Comparison of ENCODE assay signal across 12 cellular contexts in genomic region chr1:26734501-26735058, GRCh38. TPM values are rescaled to one million over a fixed set of nuclear protein-coding genes. Genes with fewer than 3 reads are reported as not detected.
A peak's percentile ranks its signal among the peaks of the same experiment; 100 is the strongest.
DNase-seq lines count a peak whose midpoint lies in the region; ATAC-seq, FAIRE-seq and TF ChIP-seq lines count a peak whose summit lies in the region.
"Had no signal": no experiment of that assay in that cellular context is flagged by ENCODE, and none has a peak within 500 bp of the region (broad histone marks: within the 10 kb centered on the region; RNA-seq: fewer than 3 reads in every experiment).

No MANE protein-coding gene starts in this region.

- no peak for TF ChIP-seq CTCF in IMR-90 (conservative IDR thresholded peaks at IDR 0.05; ENCODE audit: low read depth, low read length)
- no peak for TF ChIP-seq CTCF in K562 (IDR thresholded peaks at IDR 0.05 in 2 of 3, conservative IDR thresholded peaks at IDR 0.05 in 1 of 3; ENCODE audit: insufficient read depth in 2 of 3, low read depth in 1 of 3, low read length in 3 of 3)
- TF ChIP-seq CTCF in hepatocyte (IDR thresholded peaks at IDR 0.05; ENCODE audit: poor library complexity), result no peak

- no peak overlapping the region for H3K56ac ChIP-seq in IMR-90 (ENCODE audit: extremely low read depth, insufficient read depth, low read length)

- BruUV-seq in IMR-90 (replicated peaks; lab: Mats Ljungman, UMichigan), result no TSS peak
- TSS peak; percentile 20 for BruUV-seq in K562 (replicated peaks; lab: Mats Ljungman, UMichigan)

- H3K23ac ChIP-seq in IMR-90 (ENCODE audit: low read depth, low read length), result no peak overlapping the region

- no peak for DNase-seq in T-helper 1 cell
- DNase-seq in IMR-90, result no peak
- no peak for DNase-seq in K562 (ENCODE audit: extremely low read depth in 1 of 4, low spot score in 3 of 4)
- DNase-seq in natural killer cell treated with Interleukin-12 subunit alpha and Interleukin-12 subunit beta and Interleukin-15 and Interleukin-18, amount 100 ng/mL, for 72 hours (ENCODE audit: low spot score), result no peak
- DNase-seq in NCI-H2196 treated with DMSO at 0.1 percent for 48 hours (lab: John Stamatoyannopoulos, UW; ENCODE audit: unreplicated experiment), result no peak
- DNase-seq in hepatocyte (ENCODE audit: low spot score), result no peak
- DNase-seq in nucleus accumbens (lab: John Stamatoyannopoulos, UW), result no peak
- DNase-seq: 8988T, lower lobe of right lung, NCI-H2171, occipital lobe had no signal

- H3K27me3 ChIP-seq in IMR-90 (ENCODE audit: control insufficient read depth, insufficient read depth, low read length) (no peaks in the 10 kb centered on the region), K562 (ENCODE audit: control insufficient read depth in 2 of 2, insufficient read depth in 2 of 2, low read length in 2 of 2) (no peaks in the 10 kb centered on the region), hepatocyte (no peaks in the 10 kb centered on the region)

- CTCF ChIA-PET in IMR-90 (lab: Yijun Ruan, JAX), result no interaction called here
- CTCF ChIA-PET in K562 (lab: Yijun Ruan, JAX; ENCODE audit: low intra/inter-chr PET ratio), result no interaction called here

- no peak overlapping the region for H3K14ac ChIP-seq in IMR-90 (replicated peaks; ENCODE audit: low read depth, low read length)

- H3K27me3 Mint-ChIP-seq in T-helper 1 cell treated with Interleukin-12 subunit alpha and Interleukin-12 subunit beta and Interleukin-4 antibody, amounts not matched to agents 30 μg/mL and 1 μg/mL, for 36 hours (ENCODE audit: low read depth), result no peaks in the 10 kb centered on the region
- no peaks in the 10 kb centered on the region for H3K27me3 Mint-ChIP-seq in natural killer cell treated with Interleukin-12 subunit alpha and Interleukin-12 subunit beta and Interleukin-15 and Interleukin-18, amount 100 ng/mL, for 72 hours

- H2BK15ac ChIP-seq in IMR-90 (ENCODE audit: low read depth, low read length), result no peak overlapping the region

- no peak for ATAC-seq in IMR-90 (ENCODE audit: low read depth)
- ATAC-seq in K562, result no peak
- ATAC-seq in natural killer cell treated with Interleukin-12 subunit alpha and Interleukin-12 subunit beta and Interleukin-15 and Interleukin-18, amount 100 ng/mL, for 72 hours, result no peak

- no peaks in the 10 kb centered on the region for H3K9me3 Mint-ChIP-seq in T-helper 1 cell treated with Interleukin-12 subunit alpha and Interleukin-12 subunit beta and Interleukin-4 antibody, amounts not matched to agents 30 μg/mL and 1 μg/mL, for 36 hours
- no peaks in the 10 kb centered on the region for H3K9me3 Mint-ChIP-seq in natural killer cell treated with Interleukin-12 subunit alpha and Interleukin-12 subunit beta and Interleukin-15 and Interleukin-18, amount 100 ng/mL, for 72 hours

- H3K4me1 ChIP-seq in IMR-90 (ENCODE audit: control insufficient read depth, insufficient read depth, low read length) (peaks cover 23% of the 10 kb centered on the region), K562 (replicated peaks in 1 of 2; ENCODE audit: control insufficient read depth in 2 of 2, insufficient read depth in 2 of 2, low read length in 2 of 2) (peaks cover 0 to 5% of the 10 kb centered on the region in 2 experiments; a peak in 2 of 5 replicates), hepatocyte (ENCODE audit: insufficient read depth) (peaks cover 5% of the 10 kb centered on the region)

- H3K27ac Mint-ChIP-seq in T-helper 1 cell treated with Interleukin-12 subunit alpha and Interleukin-12 subunit beta and Interleukin-4 antibody, amounts not matched to agents 30 μg/mL and 1 μg/mL, for 36 hours, result peak overlapping the region; percentile 55
- peak overlapping the region in 1 of 2 donors; percentile 69 for H3K27ac Mint-ChIP-seq in natural killer cell treated with Interleukin-12 subunit alpha and Interleukin-12 subunit beta and Interleukin-15 and Interleukin-18, amount 100 ng/mL, for 72 hours

- H3K4me3 Mint-ChIP-seq in T-helper 1 cell treated with Interleukin-12 subunit alpha and Interleukin-12 subunit beta and Interleukin-4 antibody, amounts not matched to agents 30 μg/mL and 1 μg/mL, for 36 hours, result no peak overlapping the region
- peak overlapping the region; percentile 12 for H3K4me3 Mint-ChIP-seq in natural killer cell treated with Interleukin-12 subunit alpha and Interleukin-12 subunit beta and Interleukin-15 and Interleukin-18, amount 100 ng/mL, for 72 hours

- TF ChIP-seq RAD21 in IMR-90 (IDR thresholded peaks at IDR 0.05; ENCODE audit: low read length), result no peak
- TF ChIP-seq RAD21 in K562 (CRISPR knock-in tag; conservative IDR thresholded peaks at IDR 0.05 in 1 of 2, IDR thresholded peaks at IDR 0.05 in 1 of 2), result no peak

- intact Hi-C loops in IMR-90 (cut with micrococcal nuclease) (loop anchor here (5.0 kb wide), 1 partner anchor 33 kb away; no protein-coding TSS in a partner anchor), K562 (cut with micrococcal nuclease) (no loop called here)

- H3K9me3 ChIP-seq in IMR-90 (ENCODE audit: control insufficient read depth, insufficient read depth, low read length) (no peaks in the 10 kb centered on the region), K562 (replicated peaks; ENCODE audit: control insufficient read depth, insufficient read depth, low read depth, low read length) (no peaks in the 10 kb centered on the region), hepatocyte (ENCODE audit: low read depth) (no peaks in the 10 kb centered on the region)
- H3K9me3 ChIP-seq: lower lobe of right lung had no signal

- H3K79me2 ChIP-seq in K562 (ENCODE audit: control insufficient read depth, insufficient read depth, low read length) (peaks cover 68% of the 10 kb centered on the region), hepatocyte (peaks cover 98% of the 10 kb centered on the region)

- H2AFZ ChIP-seq in IMR-90 (replicated peaks; ENCODE audit: low read length, poor library complexity), result no peak overlapping the region
- H2AFZ ChIP-seq in K562 (ENCODE audit: low read depth, low read length), result no peak overlapping the region
- no peak overlapping the region for H2AFZ ChIP-seq in hepatocyte

- H3K9me1 ChIP-seq in IMR-90 (ENCODE audit: insufficient read depth, low read length), result peaks cover 34% of the 10 kb centered on the region
- H3K9me1 ChIP-seq in K562 (ENCODE audit: control insufficient read depth, insufficient read depth, low read length), result no peaks in the 10 kb centered on the region

- in situ Hi-C loops in IMR-90 (cut with MboI; ENCODE audit: low sequenced_read_pairs) (no loop called here), K562 (cut with MboI) (no loop called here)

- 0 out of 2 replicates have a peak overlapping the region, but pooled peaks have one; percentile 6 for H2BK20ac ChIP-seq in IMR-90 (ENCODE audit: low read depth, low read length)

- H3K4me2 ChIP-seq in IMR-90 (ENCODE audit: low read depth, low read length) (no peak overlapping the region), K562 (ENCODE audit: insufficient read depth, low read length) (no peak overlapping the region), hepatocyte (no peak overlapping the region)

- no CpG with 5 or more reads among the region's 4 CpGs for WGBS in IMR-90 (ENCODE audit: extremely low coverage in 2 of 2, insufficient read length in 1 of 2), 2 experiments
- 78% methylated on average over 4 of the region's 4 CpGs for WGBS in K562 (ENCODE audit: insufficient coverage, low coverage, missing lambda C conversion rate)
- WGBS in hepatocyte (ENCODE audit: low lambda C conversion rate, missing lambda C conversion rate), result 90% methylated on average over 4 of the region's 4 CpGs

- POLR2A ChIA-PET in IMR-90 (lab: Charles Lee; ENCODE audit: unreplicated experiment) (no interaction called here), K562 (lab: Yijun Ruan, JAX) (interaction anchor here (14.8 kb wide), 1 partner anchor 27 kb away, joined by 301 read pairs; the partner anchor contains the start of gene ARID1A)

- TF ChIP-seq POLR2A in IMR-90 (IDR thresholded peaks at IDR 0.05; ENCODE audit: low read depth, low read length) (no peak), K562 (conservative IDR thresholded peaks at IDR 0.05) (no peak)

- peak overlapping the region; percentile 60; the same call in 1 of the 2 replicates for H2BK120ac ChIP-seq in IMR-90 (ENCODE audit: low read depth, low read length)

- FAIRE-seq in K562 (lab: Jason Lieb, UNC), result no peak

- no peak for TF ChIP-seq EP300 in K562 (IDR thresholded peaks at IDR 0.05; ENCODE audit: low read length)

- peak overlapping the region; percentile 41; the same call in 1 of the 2 replicates for H3K18ac ChIP-seq in IMR-90 (ENCODE audit: low read depth, low read length)

- dilution Hi-C loops in IMR-90 (cut with HindIII; ENCODE audit: low sequenced_read_pairs, unreplicated experiment), result no loop called here

- H3K9ac ChIP-seq in IMR-90 (ENCODE audit: low read depth, low read length), result no peak overlapping the region
- no peak overlapping the region for H3K9ac ChIP-seq in K562 (ENCODE audit: insufficient read depth in 1 of 2, low read depth in 2 of 2, low read length in 2 of 2)

- no peak overlapping the region for H2AK9ac ChIP-seq in IMR-90 (replicated peaks; ENCODE audit: low read depth, low read length, poor library complexity)

- H4K8ac ChIP-seq in IMR-90 (ENCODE audit: low read depth in 2 of 2, low read length in 2 of 2), result peak overlapping the region in 1 of 2 experiments; percentile 6; a peak in 1 of 4 replicates

- H3K4ac ChIP-seq in IMR-90 (ENCODE audit: low read depth, low read length), result peak overlapping the region; percentile 14; the same call in 1 of the 2 replicates

- H3K79me1 ChIP-seq in IMR-90 (ENCODE audit: low read depth in 1 of 2, low read length in 2 of 2), result peaks cover 44 to 80% of the 10 kb centered on the region in 2 experiments

- no peak overlapping the region for H4K91ac ChIP-seq in IMR-90 (ENCODE audit: insufficient read depth, low read depth, low read length)

- H3K4me3 ChIP-seq in IMR-90 (ENCODE audit: insufficient read depth, low read depth, low read length) (no peak overlapping the region), K562 (no peak overlapping the region), hepatocyte (no peak overlapping the region)
- H3K4me3 ChIP-seq: lower lobe of right lung had no signal

- peaks cover 40% of the 10 kb centered on the region for H3K36me3 Mint-ChIP-seq in T-helper 1 cell treated with Interleukin-12 subunit alpha and Interleukin-12 subunit beta and Interleukin-4 antibody, amounts not matched to agents 30 μg/mL and 1 μg/mL, for 36 hours (ENCODE audit: low read depth)
- H3K36me3 Mint-ChIP-seq in natural killer cell treated with Interleukin-12 subunit alpha and Interleukin-12 subunit beta and Interleukin-15 and Interleukin-18, amount 100 ng/mL, for 72 hours, result peaks cover 39% of the 10 kb centered on the region

- H3K4me1 Mint-ChIP-seq in T-helper 1 cell treated with Interleukin-12 subunit alpha and Interleukin-12 subunit beta and Interleukin-4 antibody, amounts not matched to agents 30 μg/mL and 1 μg/mL, for 36 hours (ENCODE audit: low read depth), result peaks cover 46% of the 10 kb centered on the region
- H3K4me1 Mint-ChIP-seq in natural killer cell treated with Interleukin-12 subunit alpha and Interleukin-12 subunit beta and Interleukin-15 and Interleukin-18, amount 100 ng/mL, for 72 hours (ENCODE audit: low read depth in 2 of 2), result peaks cover 53 to 58% of the 10 kb centered on the region in 2 donors

- no peak overlapping the region for H2AK5ac ChIP-seq in IMR-90 (ENCODE audit: low read depth, low read length)

- H2BK5ac ChIP-seq in IMR-90 (ENCODE audit: low read depth, low read length, poor library complexity, severe bottlenecking), result no peak overlapping the region

- H3K27ac ChIP-seq in IMR-90 (ENCODE audit: insufficient read depth, low read length) (no peak overlapping the region), K562 (ENCODE audit: extremely low read depth, low read depth, low read length) (no peak overlapping the region), hepatocyte (no peak overlapping the region)
- H3K27ac ChIP-seq: lower lobe of right lung had no signal

- H3K9me2 ChIP-seq in hepatocyte (replicated peaks; ENCODE audit: insufficient read depth), result no peaks in the 10 kb centered on the region

- H4K5ac ChIP-seq in IMR-90 (ENCODE audit: low read depth, low read length), result no peak overlapping the region; the same call in 1 of the 2 replicates

- peaks cover 58% of the 10 kb centered on the region for H4K20me1 ChIP-seq in IMR-90 (ENCODE audit: insufficient read depth, low read length)
- H4K20me1 ChIP-seq in K562 (replicated peaks; ENCODE audit: control insufficient read depth, insufficient read depth, low read length), result no peaks in the 10 kb centered on the region
- H4K20me1 ChIP-seq in hepatocyte (ENCODE audit: insufficient read depth, poor library complexity, severe bottlenecking), result peaks cover 46% of the 10 kb centered on the region

- H3K36me3 ChIP-seq in IMR-90 (ENCODE audit: control insufficient read depth, insufficient read depth, low read length) (peaks cover 53% of the 10 kb centered on the region), K562 (ENCODE audit: control insufficient read depth, insufficient read depth, low read length) (peaks cover 90% of the 10 kb centered on the region), hepatocyte (replicated peaks; ENCODE audit: insufficient read depth, low read depth) (peaks cover 11% of the 10 kb centered on the region)

RNA-seq across cellular contexts. Expression of gene ARID1A, which starts 38.8 kb away (rescaled TPM):
- total RNA-seq in IMR-90 (2012; rRNA removed) (14.0 and 16.7 TPM in 2 replicates), K562 (2014; rRNA removed) (22.1 and 28.9 TPM in 2 replicates), K562 (2014; rRNA removed; fragmentation: Illumina TruSeq; extraction: Trizol) (23.9 and 24.6 TPM in 2 replicates), K562 (2015; rRNA removed; fragmentation: Illumina TruSeq; extraction: Trizol) (22.5 and 25.3 TPM in 2 replicates), K562 (2021) (74.6 and 88.3 TPM in 2 replicates), hepatocyte (32.3 and 35.8 TPM in 2 replicates)
- polyA plus RNA-seq in IMR-90 (2012; rRNA removed) (39.4 and 40.7 TPM in 2 replicates), K562 (2011; rRNA removed) (12.9 and 27.1 TPM in 2 replicates), K562 (2014; fragmentation: Illumina TruSeq; extraction: Trizol) (70.1 and 79.0 TPM in 2 replicates), K562 (2014; fragmentation: Nextera tagmentation; extraction: Ambion mirVana) (10 to 100 TPM in 1 of 2 experiments, 1 to 10 TPM in 1; 8.3 to 20.2 TPM), K562 (2014; rRNA removed) (38.6 and 38.7 TPM in 2 replicates), hepatocyte (26.6 and 27.9 TPM in 2 replicates)
- 21.1 and 38.8 TPM in 2 replicates for polyA plus RNA-seq in IMR-90 (2012; cell fraction: cytosol; rRNA removed)
- polyA plus RNA-seq in IMR-90 (2012; cell fraction: nucleus; rRNA removed; ENCODE audit: low replicate concordance), result 89.6 and 144 TPM in 2 replicates
- 233 and 329 TPM in 2 replicates for total RNA-seq in K562 (2011; cell fraction: chromatin; rRNA removed; ENCODE audit: low replicate concordance)
- 114 and 132 TPM in 2 replicates for total RNA-seq in K562 (2011; cell fraction: nucleolus; rRNA removed)
- total RNA-seq in K562 (2011; cell fraction: nucleoplasm; rRNA removed), result 181 and 229 TPM in 2 replicates
- 20.1 and 23.5 TPM in 2 replicates for polyA plus RNA-seq in K562 (2011; cell fraction: cytosol; rRNA removed)
- polyA plus RNA-seq in K562 (2011; cell fraction: nucleus; rRNA removed), result 59.8 and 83.5 TPM in 2 replicates
- polyA plus RNA-seq in K562 (2012), result 54.3 and 62.2 TPM in 2 replicates
- 35.4 and 49.8 TPM in 2 replicates for polyA minus RNA-seq in K562 (2011; rRNA and poly(A)+ RNA removed)
- polyA minus RNA-seq in K562 (2011; cell fraction: cytosol; rRNA and poly(A)+ RNA removed), result 61.6 and 92.0 TPM in 2 replicates
- 27.9 and 38.8 TPM in 2 replicates for polyA minus RNA-seq in K562 (2011; cell fraction: nucleus; rRNA and poly(A)+ RNA removed)
- 100 to 1,000 TPM; 132 to 196 TPM for total RNA-seq in natural killer cell treated with Interleukin-12 subunit alpha and Interleukin-12 subunit beta and Interleukin-15 and Interleukin-18, amount 100 ng/mL, for 72 hours

RNA-seq across cellular contexts. Expression of gene PIGV, which starts 53.2 kb away (rescaled TPM):
- 8.6 and 10.6 TPM in 2 replicates for total RNA-seq in IMR-90 (2012; rRNA removed)
- polyA plus RNA-seq in IMR-90 (2012; rRNA removed), result 6.9 and 7.2 TPM in 2 replicates
- 7.4 and 11.3 TPM in 2 replicates for polyA plus RNA-seq in IMR-90 (2012; cell fraction: cytosol; rRNA removed)
- 10.5 and 15.8 TPM in 2 replicates for polyA plus RNA-seq in IMR-90 (2012; cell fraction: nucleus; rRNA removed; ENCODE audit: low replicate concordance)
- total RNA-seq in K562 (2011; cell fraction: chromatin; rRNA removed; ENCODE audit: low replicate concordance), result 20.0 and 33.4 TPM in 2 replicates
- total RNA-seq in K562 (2011; cell fraction: nucleolus; rRNA removed), result 34.2 and 35.1 TPM in 2 replicates
- 38.2 and 47.9 TPM in 2 replicates for total RNA-seq in K562 (2011; cell fraction: nucleoplasm; rRNA removed)
- 8.4 and 11.3 TPM in 2 replicates for total RNA-seq in K562 (2014; rRNA removed)
- total RNA-seq in K562 (2014; rRNA removed; fragmentation: Illumina TruSeq; extraction: Trizol), result 11.0 and 11.1 TPM in 2 replicates
- 12.0 and 12.2 TPM in 2 replicates for total RNA-seq in K562 (2015; rRNA removed; fragmentation: Illumina TruSeq; extraction: Trizol)
- 11.2 and 14.7 TPM in 2 replicates for total RNA-seq in K562 (2021)
- polyA plus RNA-seq in K562 (2011; rRNA removed), result 21.8 and 25.5 TPM in 2 replicates
- 27.4 and 41.1 TPM in 2 replicates for polyA plus RNA-seq in K562 (2011; cell fraction: cytosol; rRNA removed)
- polyA plus RNA-seq in K562 (2011; cell fraction: nucleus; rRNA removed), result 33.7 and 36.0 TPM in 2 replicates
- polyA plus RNA-seq in K562 (2012), result 14.0 and 14.4 TPM in 2 replicates
- 10.8 and 12.7 TPM in 2 replicates for polyA plus RNA-seq in K562 (2014; fragmentation: Illumina TruSeq; extraction: Trizol)
- 10 to 100 TPM; 11.3 to 11.7 TPM for polyA plus RNA-seq in K562 (2014; fragmentation: Nextera tagmentation; extraction: Ambion mirVana)
- polyA plus RNA-seq in K562 (2014; rRNA removed), result 9.3 and 9.4 TPM in 2 replicates
- polyA minus RNA-seq in K562 (2011; rRNA and poly(A)+ RNA removed), result 21.7 and 27.4 TPM in 2 replicates
- 8.1 and 9.8 TPM in 2 replicates for polyA minus RNA-seq in K562 (2011; cell fraction: cytosol; rRNA and poly(A)+ RNA removed)
- polyA minus RNA-seq in K562 (2011; cell fraction: nucleus; rRNA and poly(A)+ RNA removed), result 10.8 and 16.6 TPM in 2 replicates
- total RNA-seq in natural killer cell treated with Interleukin-12 subunit alpha and Interleukin-12 subunit beta and Interleukin-15 and Interleukin-18, amount 100 ng/mL, for 72 hours, result 10 to 100 TPM; 44.3 to 60.2 TPM
- 22.0 and 35.5 TPM in 2 replicates for total RNA-seq in hepatocyte
- 19.1 and 21.2 TPM in 2 replicates for polyA plus RNA-seq in hepatocyte
